In the genomic region with DNA sequence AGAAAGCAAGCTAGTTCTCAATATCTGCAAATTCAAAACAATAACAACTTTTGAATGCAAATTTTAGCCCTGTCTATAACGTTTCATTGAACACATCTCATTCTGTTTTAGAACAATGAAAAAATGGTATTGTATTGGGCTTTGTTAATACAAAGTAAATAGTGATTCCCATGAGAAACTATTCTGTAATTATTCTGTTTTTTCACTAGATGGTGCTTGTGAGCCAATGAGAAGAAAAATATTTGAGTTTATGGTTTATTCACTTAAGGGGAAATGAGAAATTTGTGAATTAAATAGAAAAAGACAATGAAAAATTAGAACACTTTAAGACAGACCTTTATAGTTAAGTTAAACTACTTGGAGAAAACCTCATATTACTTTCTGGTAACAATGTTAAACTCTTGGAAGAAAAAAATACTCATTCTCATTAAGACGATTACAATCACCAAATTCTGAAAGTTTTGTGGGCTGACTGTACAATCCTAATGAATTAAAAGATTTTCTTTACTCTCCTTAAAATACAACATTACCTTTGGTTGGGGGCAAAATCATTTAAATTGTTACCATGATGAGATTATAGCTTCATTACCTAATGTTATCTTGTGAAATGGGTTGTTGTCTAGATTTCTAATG, we compare ENCODE assay signal across 8 cellular contexts.
DNase-seq lines count a peak whose midpoint lies in the region; ATAC-seq and TF ChIP-seq lines count a peak whose summit lies in the region.

No MANE protein-coding gene starts in this region.

- no peak overlapping the region for H3K23ac ChIP-seq in H9 (ENCODE audit: insufficient read length, low read depth, low read length)

- H2BK12ac ChIP-seq in H9 (ENCODE audit: insufficient read length, low read depth, low read length): no peak overlapping the region

- H2AK5ac ChIP-seq in H9 (ENCODE audit: insufficient read length, low read length): no peak overlapping the region

- H4K20me1 ChIP-seq in H9 (ENCODE audit: control insufficient read depth, insufficient read depth, insufficient read length) (no peaks in the 10 kb centered on the region), PC-3 (ENCODE audit: low read length) (no peaks in the 10 kb centered on the region)

- no peaks in the 10 kb centered on the region for H3K79me1 ChIP-seq in H9 (ENCODE audit: insufficient read depth, low read depth, low read length, poor library complexity, severe bottlenecking)

- H3K56ac ChIP-seq in H9 (ENCODE audit: insufficient read length, low read depth, low read length): no peak overlapping the region

- no peak overlapping the region for H2BK120ac ChIP-seq in H9 (ENCODE audit: low read depth, low read length, poor library complexity, severe bottlenecking)

- no peaks in the 10 kb centered on the region for H3K27me3 ChIP-seq in H9 (ENCODE audit: insufficient read depth, low read length)
- H3K27me3 ChIP-seq in PC-3 (ENCODE audit: low read length): peaks cover 24% of the 10 kb centered on the region
- H3K27me3 ChIP-seq in spleen (replicated peaks in 1 of 7): no peaks in the 10 kb centered on the region

- H3K36me3 ChIP-seq in PC-3 (ENCODE audit: low read depth, low read length) (no peaks in the 10 kb centered on the region), spleen (no peaks in the 10 kb centered on the region)

- ATAC-seq in PC-3: no peak

- H3K27ac ChIP-seq in H9 (ENCODE audit: insufficient read length, low read depth, low read length): no peak overlapping the region
- H3K27ac ChIP-seq in PC-3 (ENCODE audit: low read length): no peak overlapping the region
- H3K27ac ChIP-seq in spleen: no peak overlapping the region

- H2BK15ac ChIP-seq in H9 (ENCODE audit: low read depth, low read length): no peak overlapping the region

- no peak overlapping the region for H3K27ac Mint-ChIP-seq in H9

- H3K4me3 ChIP-seq in AG10803 (ENCODE audit: low read length) (no peak overlapping the region), PC-3 (ENCODE audit: low read length) (no peak overlapping the region), spleen (no peak overlapping the region)

- no CpG with 5 or more reads among the region's 2 CpGs for WGBS in H9 (ENCODE audit: extremely low coverage, insufficient read length, low lambda C conversion rate)
- 44 to 48% (median 45%) methylated on average over 2 of the region's 2 CpGs for WGBS in spleen, 5 donors

- no peak overlapping the region for H4K91ac ChIP-seq in H9 (ENCODE audit: insufficient read length, low read depth, low read length)

- H3K9ac ChIP-seq in H9 (ENCODE audit: extremely low read depth, insufficient read length, low read length) (no peak overlapping the region), PC-3 (ENCODE audit: low read length) (no peak overlapping the region)

- no peak overlapping the region for H3K4me3 Mint-ChIP-seq in H9

- intact Hi-C loops in PC-3 (cut with micrococcal nuclease): loop anchor here (1.0 kb wide), 2 partner anchors 99 to 1044 kb away; no protein-coding TSS in a partner anchor
- intact Hi-C loops in spleen (cut with DNase I; ENCODE audit: low total_unique reads): loop anchor here (5.0 kb wide), 2 partner anchors 602 to 1042 kb away; no protein-coding TSS in a partner anchor

- H4K8ac ChIP-seq in H9 (replicated peaks; ENCODE audit: insufficient read length, low read depth, low read length): no peak overlapping the region

- no peaks in the 10 kb centered on the region for H3K27me3 Mint-ChIP-seq in H9 (ENCODE audit: low read depth)

- POLR2A ChIA-PET in PC-3 (lab: Charles Lee; ENCODE audit: unreplicated experiment): no interaction called here

- H3K4me1 Mint-ChIP-seq in H9: peaks cover 3 to 6% of the 10 kb centered on the region in 2 experiments; a peak in 3 of 4 replicates

- no peaks in the 10 kb centered on the region for H3K23me2 ChIP-seq in H9 (ENCODE audit: insufficient read length, low read depth, low read length, poor library complexity, severe bottlenecking)

- H3K36me3 Mint-ChIP-seq in H9 (ENCODE audit: insufficient read depth in 1 of 3, low read depth in 3 of 3): no peaks in the 10 kb centered on the region

- H3K79me2 ChIP-seq in H9 (ENCODE audit: insufficient read depth, low read length): no peaks in the 10 kb centered on the region
- H3K79me2 ChIP-seq in PC-3 (ENCODE audit: low read length): no peaks in the 10 kb centered on the region

- no peak overlapping the region for H3K4ac ChIP-seq in H9 (ENCODE audit: low read depth, low read length)

- CTCF ChIA-PET in PC-3 (lab: Charles Lee): interaction anchor here (1.6 kb wide), 1 partner anchor 602 kb away, joined by 9 read pairs; no protein-coding TSS in a partner anchor

- H3K14ac ChIP-seq in H9 (ENCODE audit: insufficient read depth, low read length): no peak overlapping the region

- H2BK5ac ChIP-seq in H9 (ENCODE audit: insufficient read length, low read length): no peak overlapping the region

- H2AFZ ChIP-seq in H9 (ENCODE audit: low read length) (no peak overlapping the region), PC-3 (ENCODE audit: low read length) (no peak overlapping the region)

- H3K9me3 ChIP-seq in H9 (ENCODE audit: control insufficient read depth, low read depth, low read length) (no peaks in the 10 kb centered on the region), PC-3 (ENCODE audit: low read length) (no peaks in the 10 kb centered on the region), spleen (no peaks in the 10 kb centered on the region)

- H4K5ac ChIP-seq in H9 (ENCODE audit: insufficient read length, low read depth, low read length): no peak overlapping the region

- H3T11ph ChIP-seq in H9 (ENCODE audit: low read length): no peak overlapping the region

- H3K9me3 Mint-ChIP-seq in H9: no peaks in the 10 kb centered on the region; a peak in 1 of 5 replicates

- H3K9me2 ChIP-seq in PC-3 (replicated peaks; ENCODE audit: low read length): no peaks in the 10 kb centered on the region

- no peak overlapping the region for H3K18ac ChIP-seq in H9 (ENCODE audit: insufficient read length, low read depth, low read length)

- TF ChIP-seq POLR2A in spleen (IDR thresholded peaks at IDR 0.05): no peak

- H3F3A ChIP-seq in PC-3 (ENCODE audit: low read length, unreplicated experiment): no peaks in the 10 kb centered on the region

- H3K4me1 ChIP-seq in H9 (ENCODE audit: insufficient read depth, low read length) (no peaks in the 10 kb centered on the region), PC-3 (ENCODE audit: insufficient read depth, low read length) (no peaks in the 10 kb centered on the region), spleen (no peaks in the 10 kb centered on the region)

- peak; percentile 53 for DNase-seq in AG10803 (ENCODE audit: low read depth)
- no peak for DNase-seq in H9
- DNase-seq in PC-3: peak; percentile 55
- peak; percentile 47 for DNase-seq in fibroblast of gingiva (ENCODE audit: low read depth)
- DNase-seq in spleen: no peak
- DNase-seq in GM19240 (ENCODE audit: insufficient read length, low spot score): no peak
- no peak for DNase-seq in putamen (ENCODE audit: low spot score)
- DNase-seq in activated CD8-positive, alpha-beta memory T cell treated with anti-CD3 and anti-CD28 coated beads for 24 hours: no peak

- no peak overlapping the region for H2BK20ac ChIP-seq in H9 (ENCODE audit: low read depth, low read length, poor library complexity, severe bottlenecking)

- H3K4me2 ChIP-seq in H9 (ENCODE audit: insufficient read depth, insufficient read length, low read length) (no peak overlapping the region), PC-3 (ENCODE audit: low read length) (no peak overlapping the region)

- BruUV-seq in PC-3 (replicated peaks; lab: Mats Ljungman, UMichigan): no TSS peak

- TF ChIP-seq CTCF in AG10803 (conservative IDR thresholded peaks at IDR 0.05; ENCODE audit: low read length): peak; percentile 69
- peak; percentile 78 for TF ChIP-seq CTCF in H9 (conservative IDR thresholded peaks at IDR 0.05)
- TF ChIP-seq CTCF in PC-3 (conservative IDR thresholded peaks at IDR 0.05; ENCODE audit: low read depth, low read length): peak; percentile 85
- peak in 6 of 11 experiments; percentile 26 to 53 (median 35) for TF ChIP-seq CTCF in spleen (IDR thresholded peaks at IDR 0.05 in 8 of 11, conservative IDR thresholded peaks at IDR 0.05 in 3 of 11)

Comparison
In these comparisons a context has a peak if more than half of its experiments do, and no peak if none do; other contexts are left out.
1. DNase-seq: peak in AG10803 (single experiment), PC-3 (single experiment) and fibroblast of gingiva (single experiment); none in H9 (single experiment), spleen (single experiment), GM19240 (single experiment), putamen (single experiment) and activated CD8-positive, alpha-beta memory T cell treated with anti-CD3 and anti-CD28 coated beads for 24 hours (single experiment).
2. CTCF ChIP-seq: peak in every context shown above with its lines; median percentile 85 in PC-3; 78 in H9; 69 in AG10803; 35 in spleen.